In genomic region chr1:67741786-67742185, GRCh38 we compare ENCODE assay signal across 21 cellular contexts.
"Had no signal": no experiment of that assay in that cellular context is flagged by ENCODE, and none has a peak within 500 bp of the region (broad histone marks: within the 10 kb centered on the region; RNA-seq: fewer than 3 reads in every experiment).

No MANE protein-coding gene starts in this region.

- DNase-seq: activated CD4-positive, alpha-beta T cell treated with anti-CD3 and anti-CD28 coated beads for 36 hours; activated CD4-positive, alpha-beta T cell treated with anti-CD3 and anti-CD28 coated beads, Interleukin-2, amount 50 U/mL, for 48 hours; activated gamma-delta T cell treated with Interleukin-2 at 50 U/mL for 16 hours; activated naive CD8-positive, alpha-beta T cell treated with anti-CD3 and anti-CD28 coated beads for 36 hours; activated T-cell treated with anti-CD3 and anti-CD28 coated beads for 4 hours; amniotic stem cell; dorsolateral prefrontal cortex; hippocampal formation; lower lobe of right lung; nephron progenitor cell; right cardiac atrium; stimulated activated CD4-positive, alpha-beta T cell treated with anti-CD3 and anti-CD28 coated beads, Interleukin-2, amount 100 ng/mL, for 24 hours; upper lobe of right lung had no signal

- ATAC-seq: activated CD4-positive, alpha-beta T cell treated with anti-CD3 and anti-CD28 coated beads for 36 hours; lower lobe of right lung; right cardiac atrium; upper lobe of right lung; WTC11 had no signal

- H3K9me3 Mint-ChIP-seq: activated naive CD8-positive, alpha-beta T cell treated with anti-CD3 and anti-CD28 coated beads for 36 hours; activated T-helper 1 cell treated with anti-CD3 and anti-CD28 coated beads, Interleukin-12 subunit alpha, Interleukin-12 subunit beta, Interleukin-2, Interleukin-4 antibody, amounts not matched to agents 30 ng/mL and 10 ng/mL and 1 ng/mL, durations not matched to agents 14 hours and 24 hours and 36 hours; mesothelial cell of epicardium; nephron progenitor cell; stimulated activated naive CD8-positive, alpha-beta T cell treated with anti-CD3 and anti-CD28 coated beads, Interleukin-15, Interleukin-2, amounts not matched to agents 100 ng/mL and 50 ng/mL, for 24 hours; T-helper 2 cell treated with Interferon-gamma antibody and Interleukin-4, amounts not matched to agents 5 μg/mL and 100 μg/mL, for 36 hours; WTC11 had no signal

- H3K4me1 Mint-ChIP-seq: activated CD4-positive, alpha-beta T cell treated with anti-CD3 and anti-CD28 coated beads for 36 hours had no signal

- H3K36me3 ChIP-seq: cardiac muscle cell, lower lobe of right lung, suprapubic skin, upper lobe of right lung had no signal

- H3K27ac Mint-ChIP-seq: activated CD4-positive, alpha-beta T cell treated with anti-CD3 and anti-CD28 coated beads for 36 hours; activated naive CD8-positive, alpha-beta T cell treated with anti-CD3 and anti-CD28 coated beads for 36 hours; activated T-helper 1 cell treated with anti-CD3 and anti-CD28 coated beads, Interleukin-12 subunit alpha, Interleukin-12 subunit beta, Interleukin-2, Interleukin-4 antibody, amounts not matched to agents 30 ng/mL and 10 ng/mL and 1 ng/mL, durations not matched to agents 14 hours and 24 hours and 36 hours; mesothelial cell of epicardium; nephron progenitor cell; progenitor cell of endocrine pancreas; stimulated activated naive CD8-positive, alpha-beta T cell treated with anti-CD3 and anti-CD28 coated beads, Interleukin-15, Interleukin-2, amounts not matched to agents 100 ng/mL and 50 ng/mL, for 24 hours; T-helper 2 cell treated with Interferon-gamma antibody and Interleukin-4, amounts not matched to agents 5 μg/mL and 100 μg/mL, for 36 hours; WTC11 had no signal

- H3K4me3 ChIP-seq: cardiac muscle cell, dorsolateral prefrontal cortex, lower lobe of right lung, suprapubic skin, upper lobe of right lung had no signal

- H3K27me3 ChIP-seq: cardiac muscle cell, dorsolateral prefrontal cortex, suprapubic skin, upper lobe of right lung had no signal

- H3K27me3 Mint-ChIP-seq: activated CD4-positive, alpha-beta T cell treated with anti-CD3 and anti-CD28 coated beads for 36 hours; progenitor cell of endocrine pancreas had no signal

- H3K4me3 Mint-ChIP-seq: activated CD4-positive, alpha-beta T cell treated with anti-CD3 and anti-CD28 coated beads for 36 hours; activated naive CD8-positive, alpha-beta T cell treated with anti-CD3 and anti-CD28 coated beads for 36 hours; activated T-helper 1 cell treated with anti-CD3 and anti-CD28 coated beads, Interleukin-12 subunit alpha, Interleukin-12 subunit beta, Interleukin-2, Interleukin-4 antibody, amounts not matched to agents 30 ng/mL and 10 ng/mL and 1 ng/mL, durations not matched to agents 14 hours and 24 hours and 36 hours; mesothelial cell of epicardium; nephron progenitor cell; stimulated activated naive CD8-positive, alpha-beta T cell treated with anti-CD3 and anti-CD28 coated beads, Interleukin-15, Interleukin-2, amounts not matched to agents 100 ng/mL and 50 ng/mL, for 24 hours; T-helper 2 cell treated with Interferon-gamma antibody and Interleukin-4, amounts not matched to agents 5 μg/mL and 100 μg/mL, for 36 hours; WTC11 had no signal

- H3K27ac ChIP-seq: cardiac muscle cell, dorsolateral prefrontal cortex, lower lobe of right lung, suprapubic skin, upper lobe of right lung had no signal

- H3K9me3 ChIP-seq: lower lobe of right lung, suprapubic skin, upper lobe of right lung had no signal

- H3K36me3 Mint-ChIP-seq: activated naive CD8-positive, alpha-beta T cell treated with anti-CD3 and anti-CD28 coated beads for 36 hours; mesothelial cell of epicardium; WTC11 had no signal
